ENCODE assay signal across 11 cellular contexts in genomic region chr22:37501176-37501609, GRCh38. TPM values are rescaled to one million over a fixed set of nuclear protein-coding genes. Genes with fewer than 3 reads are reported as not detected.
DNase-seq lines count a peak whose midpoint lies in the region; ATAC-seq, FAIRE-seq and TF ChIP-seq lines count a peak whose summit lies in the region.
"Had no signal": no experiment of that assay in that cellular context is flagged by ENCODE, and none has a peak within 500 bp of the region (broad histone marks: within the 10 kb centered on the region; RNA-seq: fewer than 3 reads in every experiment).

No MANE protein-coding gene starts in this region.

- intact Hi-C loops in lower lobe of right lung (cut with DNase I) (no loop called here), stomach (cut with DNase I; ENCODE audit: low total_unique reads) (no loop called here)

- no peak for TF ChIP-seq CTCF in H1 (IDR thresholded peaks at IDR 0.05; ENCODE audit: control extremely low read depth in 1 of 3, insufficient read depth in 1 of 3, low read depth in 1 of 3, low read length in 3 of 3)
- TF ChIP-seq CTCF in lower lobe of right lung (IDR thresholded peaks at IDR 0.05): no peak
- TF ChIP-seq CTCF in stomach (IDR thresholded peaks at IDR 0.05): no peak
- no peak for TF ChIP-seq CTCF in GM20000 (IDR thresholded peaks at IDR 0.05; ENCODE audit: extremely low read depth, missing control alignments)
- no peak for TF ChIP-seq CTCF in BE2C (IDR thresholded peaks at IDR 0.05; ENCODE audit: low read depth, low read length)

- POLR2A ChIA-PET in H1 (lab: Charles Lee; ENCODE audit: partially characterized antibody): no interaction called here

- H3K36me3 ChIP-seq in H1 (ENCODE audit: control insufficient read depth in 2 of 4, insufficient read depth in 4 of 4, low read length in 3 of 4): no peaks in the 10 kb centered on the region; a peak in 2 of 8 replicates
- H3K36me3 ChIP-seq in lower lobe of right lung: peaks cover 14% of the 10 kb centered on the region
- H3K36me3 ChIP-seq in stomach: peaks cover 3 to 25% (median 10%) of the 10 kb centered on the region in 4 donors
- no peaks in the 10 kb centered on the region for H3K36me3 ChIP-seq in BE2C

- TF ChIP-seq POLR2A in H1 (IDR thresholded peaks at IDR 0.05; ENCODE audit: control extremely low read depth in 1 of 2, low read depth in 2 of 2, low read length in 2 of 2) (no peak), stomach (IDR thresholded peaks at IDR 0.05) (no peak)

- no peak overlapping the region for H4K5ac ChIP-seq in H1 (ENCODE audit: insufficient read length, low read depth, low read length)

- H3K27ac ChIP-seq in H1 (ENCODE audit: low read depth, low read length) (no peak overlapping the region; the same call in 1 of the 2 replicates), lower lobe of right lung (peak overlapping the region; percentile 87), stomach (peak overlapping the region; percentile 85 to 95 (median 88))

- peak overlapping the region; percentile 11; the same call in 1 of the 2 replicates for H4K8ac ChIP-seq in H1 (ENCODE audit: extremely low read depth, insufficient read depth, low read length)

- no peak overlapping the region for H4K91ac ChIP-seq in H1 (replicated peaks; ENCODE audit: insufficient read length, low read length)

- in situ Hi-C loops in KBM-7 (cut with MboI; ENCODE audit: low pct_unique_long_range_greater_than_20kb, low sequenced_read_pairs): no loop called here

- no peak overlapping the region for H2BK12ac ChIP-seq in H1 (ENCODE audit: low read depth, low read length)

- CTCF ChIA-PET in H1 (lab: Charles Lee; ENCODE audit: partially characterized antibody): interaction anchor here (1.2 to 21.5 kb wide), 3 partner anchors 8 to 66 kb away, joined by 4 to 312 read pairs (median 5); no protein-coding TSS in a partner anchor

- no peak for TF ChIP-seq RAD21 in H1 (IDR thresholded peaks at IDR 0.05 in 1 of 2, conservative IDR thresholded peaks at IDR 0.05 in 1 of 2; ENCODE audit: low read depth in 2 of 2, low read length in 2 of 2)

- no peaks in the 10 kb centered on the region for H3K27me3 ChIP-seq in H1 (replicated peaks in 1 of 4; ENCODE audit: control insufficient read depth in 3 of 4, extremely low read depth in 1 of 4, insufficient read depth in 3 of 4, low read length in 3 of 4)
- H3K27me3 ChIP-seq in lower lobe of right lung (ENCODE audit: low read depth): no peaks in the 10 kb centered on the region
- H3K27me3 ChIP-seq in stomach: peaks cover 0 to 38% (median 0%) of the 10 kb centered on the region in 3 donors
- H3K27me3 ChIP-seq in BE2C: no peaks in the 10 kb centered on the region

- H2BK15ac ChIP-seq in H1 (ENCODE audit: low read length): no peak overlapping the region

- no peak overlapping the region for H3K56ac ChIP-seq in H1 (replicated peaks; ENCODE audit: insufficient read length, low read depth, low read length)

- H3K79me1 ChIP-seq in H1 (ENCODE audit: low read depth, low read length): no peaks in the 10 kb centered on the region

- TF ChIP-seq EP300 in H1 (IDR thresholded peaks at IDR 0.05; ENCODE audit: borderline replicate concordance in 1 of 2, low read depth in 2 of 2, low read length in 2 of 2) (no peak), stomach (IDR thresholded peaks at IDR 0.05) (no peak)

- H3K23me2 ChIP-seq in H1 (ENCODE audit: low read depth, low read length): no peaks in the 10 kb centered on the region

- H3K4me3 ChIP-seq in H1 (ENCODE audit: extremely low read depth in 1 of 4, insufficient read depth in 2 of 4, low read depth in 3 of 4, low read length in 4 of 4): no peak overlapping the region
- peak overlapping the region; percentile 18 for H3K4me3 ChIP-seq in lower lobe of right lung
- peak overlapping the region in 1 of 4 donors; percentile 4 for H3K4me3 ChIP-seq in stomach
- no peak overlapping the region for H3K4me3 ChIP-seq in BE2C (ENCODE audit: low read depth, low read length)

- peak; percentile 14 to 22 for ATAC-seq in lower lobe of right lung

- no peaks in the 10 kb centered on the region for H4K20me1 ChIP-seq in H1 (replicated peaks in 1 of 2; ENCODE audit: control insufficient read depth in 1 of 2, insufficient read depth in 2 of 2, low read length in 2 of 2)

- no peak overlapping the region for H3K18ac ChIP-seq in H1 (ENCODE audit: extremely low read depth, low read length)

- H3K9ac ChIP-seq in H1 (replicated peaks in 1 of 4; ENCODE audit: extremely low read depth in 1 of 4, low read depth in 3 of 4, low read length in 3 of 4): no peak overlapping the region

- no peak overlapping the region for H3K23ac ChIP-seq in H1 (ENCODE audit: insufficient read length)

- H2BK20ac ChIP-seq in H1 (ENCODE audit: low read length): no peak overlapping the region

- no peaks in the 10 kb centered on the region for H3K9me3 ChIP-seq in H1 (ENCODE audit: insufficient read depth in 2 of 2, low read depth in 1 of 2, low read length in 1 of 2)
- H3K9me3 ChIP-seq in lower lobe of right lung: no peaks in the 10 kb centered on the region
- no peaks in the 10 kb centered on the region for H3K9me3 ChIP-seq in stomach
- no peaks in the 10 kb centered on the region for H3K9me3 ChIP-seq in BE2C

- H3K79me2 ChIP-seq in H1 (ENCODE audit: control insufficient read depth in 1 of 2, insufficient read depth in 2 of 2, low read length in 2 of 2): no peaks in the 10 kb centered on the region

- 66% methylated on average over 11 of the region's 15 CpGs; no CpG with 5 or more reads in 1 of the 2 experiments for WGBS in H1 (ENCODE audit: extremely low coverage in 1 of 2, insufficient coverage in 1 of 2, insufficient read length in 1 of 2, insufficient replicate concordance in 2 of 2, low coverage in 1 of 2, low lambda C conversion rate in 2 of 2, missing lambda C conversion rate in 1 of 2), 2 experiments
- 18 to 36% (median 21%) methylated on average over 9 to 15 of the region's 15 CpGs for WGBS in stomach, 5 donors

- no peak overlapping the region for H2AK5ac ChIP-seq in H1 (ENCODE audit: low read depth, low read length)

- H2BK120ac ChIP-seq in H1 (replicated peaks; ENCODE audit: low read depth, low read length): no peak overlapping the region

- H2BK5ac ChIP-seq in H1 (ENCODE audit: low read depth, low read length): 0 out of 2 replicates have a peak overlapping the region, but pooled peaks have one; percentile 52

- no peak overlapping the region for H2AFZ ChIP-seq in H1 (ENCODE audit: low read length)

- H3K14ac ChIP-seq in H1 (ENCODE audit: insufficient read length): no peak overlapping the region

- no peak for FAIRE-seq in H1 (lab: Jason Lieb, UNC)

- H3K4me2 ChIP-seq in H1 (ENCODE audit: insufficient read depth in 1 of 2, low read depth in 2 of 2, low read length in 2 of 2): peak overlapping the region in 1 of 2 experiments; percentile 11; a peak in 1 of 4 replicates

- DNase-seq in NCI-H69 (lab: John Stamatoyannopoulos, UW): peak; percentile 81
- no peak for DNase-seq in H1 (ENCODE audit: low read depth in 1 of 2, low spot score in 2 of 2)
- no peak for DNase-seq in lower lobe of right lung
- no peak for DNase-seq in stomach
- no peak for DNase-seq in GM20000 (ENCODE audit: low spot score)
- no peak for DNase-seq in BE2C
- DNase-seq in NCI-H2227 treated with DMSO at 0.1 percent for 48 hours (lab: John Stamatoyannopoulos, UW): no peak
- DNase-seq in KBM-7: no peak
- DNase-seq: activated T-cell treated with anti-CD3 and anti-CD28 coated beads, Interleukin-2, amount 50 U/mL, for 1 hour; cerebellar nuclear complex; MV-4-11 had no signal

- H3K4me1 ChIP-seq in H1 (replicated peaks in 1 of 4; ENCODE audit: control insufficient read depth in 3 of 4, insufficient read depth in 4 of 4, low read length in 3 of 4) (peaks cover 0 to 23% (median 11%) of the 10 kb centered on the region in 4 experiments; a peak in 5 of 7 replicates), lower lobe of right lung (peaks cover 59% of the 10 kb centered on the region), stomach (peaks cover 61 to 73% (median 66%) of the 10 kb centered on the region in 4 donors), BE2C (peaks cover 30% of the 10 kb centered on the region)

- no peak overlapping the region for H3K4ac ChIP-seq in H1 (replicated peaks; ENCODE audit: insufficient read length, low read depth, low read length)

RNA-seq across cellular contexts. Expression of gene MFNG, which starts 15.0 kb away (rescaled TPM):
- total RNA-seq in H1 (2021; fragmentation: NEBNext Ultra II Directional; extraction: Animal tissue kit (Norgen Biotek cat#: 25700)): 1.7 and 1.8 TPM in 2 replicates
- polyA plus RNA-seq in H1 (2011; rRNA removed) (5.5 and 8.0 TPM in 2 replicates), stomach (10 to 100 TPM in 1 of 3 donors, 1 to 10 TPM in 2; 3.8 to 10.2 (median 6.7) TPM)
- 5.4 TPM for polyA plus RNA-seq in H1 (2011; cell fraction: cytosol; rRNA removed)
- 11.5 TPM for polyA plus RNA-seq in H1 (2011; cell fraction: nucleus; rRNA removed)
- 1.7 to 3.1 TPM (median 2.6 TPM) in 4 replicates for polyA plus RNA-seq in H1 (2012, experiment 1 of 2)
- polyA plus RNA-seq in H1 (2012, experiment 2 of 2): 1.5 TPM
- 2.4 TPM for polyA plus RNA-seq in H1 (2013, experiment 1 of 2)
- polyA plus RNA-seq in H1 (2013, experiment 2 of 2): 2.8 TPM
- 1.3 and 1.6 TPM in 2 replicates for polyA minus RNA-seq in H1 (2011; rRNA and poly(A)+ RNA removed)
- 6.8 TPM for polyA minus RNA-seq in H1 (2011; cell fraction: cytosol; rRNA and poly(A)+ RNA removed)
- polyA minus RNA-seq in H1 (2011; cell fraction: nucleus; rRNA and poly(A)+ RNA removed): 4.9 TPM
- total RNA-seq in lower lobe of right lung (71.0 TPM), stomach (10 to 100 TPM in 3 of 5 donors, 1 to 10 TPM in 2; 1.7 to 86.4 (median 11.2) TPM)
- 2.3 TPM for polyA plus RNA-seq in BE2C (2012; ENCODE audit: insufficient read depth, insufficient read length, low read depth)

RNA-seq across cellular contexts. Expression of gene CARD10, which starts 18.0 kb away (rescaled TPM):
- total RNA-seq in H1 (2021; fragmentation: NEBNext Ultra II Directional; extraction: Animal tissue kit (Norgen Biotek cat#: 25700)): 14.4 and 14.6 TPM in 2 replicates
- 13.5 and 17.4 TPM in 2 replicates for polyA plus RNA-seq in H1 (2011; rRNA removed)
- polyA plus RNA-seq in H1 (2011; cell fraction: cytosol; rRNA removed): 11.2 TPM
- 23.7 TPM for polyA plus RNA-seq in H1 (2011; cell fraction: nucleus; rRNA removed)
- 7.9 to 13.1 TPM (median 11.6 TPM) in 4 replicates for polyA plus RNA-seq in H1 (2012, experiment 1 of 2)
- polyA plus RNA-seq in H1 (2012, experiment 2 of 2): 11.4 TPM
- 9.2 TPM for polyA plus RNA-seq in H1 (2013, experiment 1 of 2)
- 9.2 TPM for polyA plus RNA-seq in H1 (2013, experiment 2 of 2)
- polyA minus RNA-seq in H1 (2011; rRNA and poly(A)+ RNA removed): 6.8 and 7.5 TPM in 2 replicates
- 11.4 TPM for polyA minus RNA-seq in H1 (2011; cell fraction: cytosol; rRNA and poly(A)+ RNA removed)
- polyA minus RNA-seq in H1 (2011; cell fraction: nucleus; rRNA and poly(A)+ RNA removed): 5.0 TPM
- 14.9 TPM for total RNA-seq in lower lobe of right lung
- total RNA-seq in stomach: 100 to 1,000 TPM in 1 of 5 donors, 10 to 100 TPM in 2, 1 to 10 TPM in 2; 5.5 to 120 (median 28.4) TPM
- polyA plus RNA-seq in stomach: 10 to 100 TPM; 11.3 to 17.8 (median 13.6) TPM
- 5.1 TPM for polyA plus RNA-seq in BE2C (2012; ENCODE audit: insufficient read depth, insufficient read length, low read depth)

RNA-seq across cellular contexts. Expression of gene CDC42EP1, which starts 59.1 kb away (rescaled TPM):
- total RNA-seq in H1 (2021; fragmentation: NEBNext Ultra II Directional; extraction: Animal tissue kit (Norgen Biotek cat#: 25700)): 10.1 and 11.2 TPM in 2 replicates
- polyA plus RNA-seq in H1 (2011; rRNA removed) (8.3 and 15.4 TPM in 2 replicates), stomach (100 to 1,000 TPM in 1 of 3 donors, 10 to 100 TPM in 2; 70.2 to 112 (median 90.1) TPM)
- polyA plus RNA-seq in H1 (2011; cell fraction: cytosol; rRNA removed): 5.3 TPM
- polyA plus RNA-seq in H1 (2011; cell fraction: nucleus; rRNA removed): 7.8 TPM
- 5.5 to 11.6 TPM (median 10.8 TPM) in 4 replicates for polyA plus RNA-seq in H1 (2012, experiment 1 of 2)
- 8.9 TPM for polyA plus RNA-seq in H1 (2012, experiment 2 of 2)
- 11.0 TPM for polyA plus RNA-seq in H1 (2013, experiment 1 of 2)
- polyA plus RNA-seq in H1 (2013, experiment 2 of 2): 10.5 TPM
- 2.1 and 2.2 TPM in 2 replicates for polyA minus RNA-seq in H1 (2011; rRNA and poly(A)+ RNA removed)
- 4.3 TPM for polyA minus RNA-seq in H1 (2011; cell fraction: cytosol; rRNA and poly(A)+ RNA removed)
- 5.1 TPM for polyA minus RNA-seq in H1 (2011; cell fraction: nucleus; rRNA and poly(A)+ RNA removed)
- total RNA-seq in lower lobe of right lung (46.0 TPM), stomach (100 to 1,000 TPM in 2 of 5 donors, 10 to 100 TPM in 3; 28.6 to 195 (median 66.3) TPM)
- 2.3 TPM for polyA plus RNA-seq in BE2C (2012; ENCODE audit: insufficient read depth, insufficient read length, low read depth)
